ENCODE assay signal across 7 cellular contexts in the genomic region with DNA sequence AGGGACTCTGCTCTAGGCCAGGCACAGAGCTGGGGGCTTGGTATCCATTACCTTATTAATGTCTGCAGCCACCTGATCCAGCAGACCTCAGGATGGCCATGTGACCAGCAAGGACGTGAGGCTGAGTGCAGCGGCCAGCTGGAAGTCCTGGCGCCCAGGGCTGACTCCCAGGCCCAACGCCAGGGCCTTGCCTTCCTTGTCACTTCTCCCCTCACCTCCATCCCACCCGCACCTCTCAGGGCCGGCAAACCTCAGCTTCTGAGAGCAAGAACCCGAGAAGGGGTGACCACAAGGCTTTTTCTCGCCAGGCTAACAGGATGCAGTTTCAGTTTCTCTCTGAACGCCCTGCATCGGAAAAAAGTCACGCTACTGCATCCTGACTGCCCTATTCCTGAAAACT. TPM values are rescaled to one million over a fixed set of nuclear protein-coding genes. Genes with fewer than 3 reads are reported as not detected.
DNase-seq lines count a peak whose midpoint lies in the region; ATAC-seq and TF ChIP-seq lines count a peak whose summit lies in the region.

No MANE protein-coding gene starts in this region.

- DNase-seq in T-helper 17 cell = no peak
- DNase-seq in glutamatergic neuron = no peak
- no peak for DNase-seq in 8988T
- no peak for DNase-seq in GM20000 (ENCODE audit: low spot score)
- no peak for DNase-seq in stimulated activated CD4-positive, alpha-beta T cell treated with anti-CD3 and anti-CD28 coated beads, Interleukin-2, amount 100 ng/mL, for 48 hours

- no peaks in the 10 kb centered on the region for H3K9me3 ChIP-seq in T-helper 17 cell (ENCODE audit: control insufficient read depth, low read length, poor library complexity, severe bottlenecking)

- TF ChIP-seq CTCF in glutamatergic neuron (IDR thresholded peaks at IDR 0.05; ENCODE audit: partially characterized antibody, unreplicated experiment) = no peak
- TF ChIP-seq CTCF in GM20000 (IDR thresholded peaks at IDR 0.05; ENCODE audit: extremely low read depth, missing control alignments) = no peak

- H3K4me1 Mint-ChIP-seq in T-helper 17 cell (peaks cover 18% of the 10 kb centered on the region), glutamatergic neuron (ENCODE audit: low read depth, unreplicated experiment) (peaks cover 13% of the 10 kb centered on the region)
- peaks cover 48% of the 10 kb centered on the region for H3K4me1 Mint-ChIP-seq in stimulated activated memory B cell treated with anti-CD40 and anti-IgM and Interleukin-4, amounts not matched to agents 10 μg/mL and 1 μg/mL and 100 μg/mL, for 72 hours

- H3K36me3 Mint-ChIP-seq in T-helper 17 cell (ENCODE audit: low read depth) (no peaks in the 10 kb centered on the region), glutamatergic neuron (ENCODE audit: unreplicated experiment) (no peaks in the 10 kb centered on the region)
- H3K36me3 Mint-ChIP-seq in stimulated activated memory B cell treated with anti-CD40 and anti-IgM and Interleukin-4, amounts not matched to agents 10 μg/mL and 1 μg/mL and 100 μg/mL, for 72 hours = peaks cover 85% of the 10 kb centered on the region

- ATAC-seq in GM19438 (IDR thresholded peaks at IDR 0.05; ENCODE audit: low read depth, unreplicated experiment) = peak; percentile 60
- ATAC-seq in T-helper 17 cell = no peak
- no peak for ATAC-seq in stimulated activated memory B cell treated with anti-CD40 and anti-IgM and Interleukin-4, amounts not matched to agents 10 μg/mL and 1 μg/mL and 100 μg/mL, for 72 hours

- H3K27me3 Mint-ChIP-seq in T-helper 17 cell = no peaks in the 10 kb centered on the region
- peaks cover 5% of the 10 kb centered on the region for H3K27me3 Mint-ChIP-seq in glutamatergic neuron (ENCODE audit: unreplicated experiment)
- H3K27me3 Mint-ChIP-seq in stimulated activated memory B cell treated with anti-CD40 and anti-IgM and Interleukin-4, amounts not matched to agents 10 μg/mL and 1 μg/mL and 100 μg/mL, for 72 hours = no peaks in the 10 kb centered on the region

- H3K4me3 Mint-ChIP-seq in T-helper 17 cell (peak overlapping the region; percentile 78), glutamatergic neuron (ENCODE audit: unreplicated experiment) (no peak overlapping the region)
- H3K4me3 Mint-ChIP-seq in stimulated activated memory B cell treated with anti-CD40 and anti-IgM and Interleukin-4, amounts not matched to agents 10 μg/mL and 1 μg/mL and 100 μg/mL, for 72 hours = peak overlapping the region; percentile 2

- H3K27ac Mint-ChIP-seq in T-helper 17 cell = peak overlapping the region; percentile 60
- peak overlapping the region; percentile 62 for H3K27ac Mint-ChIP-seq in glutamatergic neuron (ENCODE audit: unreplicated experiment)
- peak overlapping the region; percentile 35 for H3K27ac Mint-ChIP-seq in stimulated activated memory B cell treated with anti-CD40 and anti-IgM and Interleukin-4, amounts not matched to agents 10 μg/mL and 1 μg/mL and 100 μg/mL, for 72 hours

- H3K9me3 Mint-ChIP-seq in glutamatergic neuron (ENCODE audit: unreplicated experiment) = peaks cover 3% of the 10 kb centered on the region
- H3K9me3 Mint-ChIP-seq in stimulated activated memory B cell treated with anti-CD40 and anti-IgM and Interleukin-4, amounts not matched to agents 10 μg/mL and 1 μg/mL and 100 μg/mL, for 72 hours = no peaks in the 10 kb centered on the region

RNA-seq across cellular contexts. Expression of gene RAB35, which starts 15.4 kb away (rescaled TPM):
- total RNA-seq in T-helper 17 cell (10 to 100 TPM; 53.3 to 64.9 TPM), glutamatergic neuron (ENCODE audit: unreplicated experiment) (57.2 TPM)
